ENCODE assay signal across 12 cellular contexts in genomic region chr5:61790678-61791077, GRCh38.
DNase-seq lines count a peak whose midpoint lies in the region; ATAC-seq and TF ChIP-seq lines count a peak whose summit lies in the region.
"Had no signal": no experiment of that assay in that cellular context is flagged by ENCODE, and none has a peak within 500 bp of the region (broad histone marks: within the 10 kb centered on the region; RNA-seq: fewer than 3 reads in every experiment).

No MANE protein-coding gene starts in this region.

- no peak for TF ChIP-seq CTCF in vagina (IDR thresholded peaks at IDR 0.05)

- no peaks in the 10 kb centered on the region for H3K9me3 ChIP-seq in vagina
- H3K9me3 ChIP-seq: BLaER1 had no signal

- DNase-seq in stimulated activated CD4-positive, alpha-beta T cell treated with anti-CD3 and anti-CD28 coated beads, Interleukin-1b, Interleukin-23, amount 100 ng/mL, for 48 hours: peak; percentile 5
- no peak for DNase-seq in stimulated activated CD4-positive, alpha-beta T cell treated with anti-CD3 and anti-CD28 coated beads, Interleukin-4, amount 100 ng/mL, for 4 hours
- DNase-seq in LoVo (ENCODE audit: low spot score): peak; percentile 77
- no peak for DNase-seq in stimulated activated CD4-positive, alpha-beta T cell treated with anti-CD3 and anti-CD28 coated beads, Interleukin-4, amount 100 ng/mL, for 1 hour
- DNase-seq in vagina (ENCODE audit: extremely low spot score in 2 of 2): no peak
- no peak for DNase-seq in T-helper 2 cell treated with Interferon-gamma antibody and Interleukin-4, amounts not matched to agents 5 μg/mL and 100 μg/mL, for 36 hours (ENCODE audit: low spot score)
- DNase-seq: NCI-H1092, T-helper 17 cell had no signal

- H3K27ac ChIP-seq in vagina: no peak overlapping the region
- H3K27ac ChIP-seq: BLaER1 had no signal

- intact Hi-C loops in vagina (cut with DNase I): no loop called here

- H3K27me3 Mint-ChIP-seq in T-helper 2 cell treated with Interferon-gamma antibody and Interleukin-4, amounts not matched to agents 5 μg/mL and 100 μg/mL, for 36 hours (ENCODE audit: low read depth): no peaks in the 10 kb centered on the region
- H3K27me3 Mint-ChIP-seq: activated naive CD8-positive, alpha-beta T cell had no signal

- no peaks in the 10 kb centered on the region for H3K27me3 ChIP-seq in vagina
- H3K27me3 ChIP-seq: BLaER1 had no signal

- no peaks in the 10 kb centered on the region for H3K36me3 Mint-ChIP-seq in T-helper 2 cell treated with Interferon-gamma antibody and Interleukin-4, amounts not matched to agents 5 μg/mL and 100 μg/mL, for 36 hours (ENCODE audit: low read depth)
- H3K36me3 Mint-ChIP-seq: activated naive CD8-positive, alpha-beta T cell had no signal

- no peak overlapping the region for H3K27ac Mint-ChIP-seq in T-helper 2 cell treated with Interferon-gamma antibody and Interleukin-4, amounts not matched to agents 5 μg/mL and 100 μg/mL, for 36 hours
- H3K27ac Mint-ChIP-seq: activated naive CD8-positive, alpha-beta T cell; T-helper 17 cell had no signal

- no peak overlapping the region for H3K4me3 ChIP-seq in vagina
- H3K4me3 ChIP-seq: BLaER1 had no signal

- H3K4me3 Mint-ChIP-seq in T-helper 2 cell treated with Interferon-gamma antibody and Interleukin-4, amounts not matched to agents 5 μg/mL and 100 μg/mL, for 36 hours: no peak overlapping the region
- H3K4me3 Mint-ChIP-seq: activated naive CD8-positive, alpha-beta T cell; T-helper 17 cell had no signal

- H3K4me1 ChIP-seq in vagina: no peaks in the 10 kb centered on the region
- H3K4me1 ChIP-seq: BLaER1 had no signal

- no peaks in the 10 kb centered on the region for H3K9me3 Mint-ChIP-seq in T-helper 2 cell treated with Interferon-gamma antibody and Interleukin-4, amounts not matched to agents 5 μg/mL and 100 μg/mL, for 36 hours

- ATAC-seq in HG02588 (IDR thresholded peaks at IDR 0.05; ENCODE audit: unreplicated experiment) (peak; percentile 94), SK-N-SH treated with all-trans-retinoic acid at 6 μM for 48 hours (no peak)
- ATAC-seq: T-helper 17 cell had no signal

- no peak for TF ChIP-seq POLR2A in vagina (IDR thresholded peaks at IDR 0.05)

- H3K4me1 Mint-ChIP-seq in T-helper 2 cell treated with Interferon-gamma antibody and Interleukin-4, amounts not matched to agents 5 μg/mL and 100 μg/mL, for 36 hours (ENCODE audit: low read depth): no peaks in the 10 kb centered on the region
- H3K4me1 Mint-ChIP-seq: T-helper 17 cell had no signal

- no peaks in the 10 kb centered on the region for H3K36me3 ChIP-seq in vagina
- H3K36me3 ChIP-seq: BLaER1 had no signal

TF ChIP-seq in SK-N-SH treated with all-trans-retinoic acid at 6 μM for 48 hours, 23 proteins besides CTCF, POLR2A, EP300 and RAD21:
- TF ChIP-seq ESRRG (CRISPR knock-in tag; IDR thresholded peaks at IDR 0.05): no peak

Comparison
In these comparisons a context has a peak if more than half of its experiments do, and no peak if none do; other contexts are left out.
1. DNase-seq: peak in stimulated activated CD4-positive, alpha-beta T cell treated with anti-CD3 and anti-CD28 coated beads, Interleukin-1b, Interleukin-23, amount 100 ng/mL, for 48 hours (single experiment) and LoVo (single experiment); none in stimulated activated CD4-positive, alpha-beta T cell treated with anti-CD3 and anti-CD28 coated beads, Interleukin-4, amount 100 ng/mL, for 4 hours (0 of 2), stimulated activated CD4-positive, alpha-beta T cell treated with anti-CD3 and anti-CD28 coated beads, Interleukin-4, amount 100 ng/mL, for 1 hour (single experiment), vagina (0 of 2) and T-helper 2 cell treated with Interferon-gamma antibody and Interleukin-4, amounts not matched to agents 5 μg/mL and 100 μg/mL, for 36 hours (single experiment).